8 cellular contexts compared by ENCODE assay signal in the genomic region with DNA sequence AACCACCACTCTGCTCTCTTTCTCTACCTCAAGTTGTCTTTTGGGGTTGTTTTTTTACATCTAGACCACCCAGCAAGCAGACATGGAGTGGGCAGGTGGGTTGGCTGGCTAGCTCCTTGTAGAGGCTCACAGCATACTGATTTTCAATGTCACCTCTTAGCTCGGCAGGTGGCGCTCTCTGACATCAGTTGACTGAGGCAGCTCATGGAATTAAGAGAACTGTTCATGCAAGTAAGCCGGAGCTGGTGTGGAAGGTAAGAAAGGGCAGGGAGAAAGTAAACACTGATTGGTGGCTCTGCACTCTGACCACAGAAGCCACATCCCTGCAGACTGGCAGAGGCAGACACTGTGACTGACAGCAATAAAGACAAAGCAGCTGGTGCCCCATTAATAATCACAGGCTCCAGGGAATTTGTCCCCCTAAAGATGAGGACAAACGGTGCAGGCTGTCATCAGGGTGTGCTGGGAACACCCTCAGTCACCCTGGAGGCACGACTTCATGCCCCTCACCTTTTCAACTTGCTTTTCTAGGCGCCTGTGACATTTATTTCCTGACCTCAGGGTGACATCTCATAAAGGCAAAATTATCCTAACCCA.
DNase-seq lines count a peak whose midpoint lies in the region; ATAC-seq lines count a peak whose summit lies in the region.

No MANE protein-coding gene starts in this region.

- no peak overlapping the region for H3K9ac ChIP-seq in adipocyte (ENCODE audit: low read length)

- peak; percentile 25 to 39 for DNase-seq in AML-193 (lab: John Stamatoyannopoulos, UW)
- peak; percentile 59 for DNase-seq in NCI-H524 treated with DMSO at 0.1 percent for 48 hours (lab: John Stamatoyannopoulos, UW)
- DNase-seq in adipocyte (ENCODE audit: low read depth) = peak; percentile 28
- peak; percentile 72 for DNase-seq in iPS DF 19.7 (ENCODE audit: low read depth, low spot score)
- peak in 2 of 3 donors; percentile 14 to 15 for DNase-seq in stimulated activated CD4-positive, alpha-beta T cell treated with anti-CD3 and anti-CD28 coated beads, TNF-alpha, amount 100 ng/mL, for 48 hours (ENCODE audit: low read depth in 3 of 3)

- ATAC-seq in GM18508 (IDR thresholded peaks at IDR 0.05; ENCODE audit: insufficient read depth, unreplicated experiment) (peak; percentile 68), HG03565 (IDR thresholded peaks at IDR 0.05; ENCODE audit: unreplicated experiment) (peak; percentile 75), GM21619 (IDR thresholded peaks at IDR 0.05; ENCODE audit: unreplicated experiment) (no peak)

- H3K36me3 ChIP-seq in adipocyte (ENCODE audit: control insufficient read depth, insufficient read depth, low read length, severe bottlenecking) = no peaks in the 10 kb centered on the region

- no peaks in the 10 kb centered on the region for H3K4me1 ChIP-seq in adipocyte (ENCODE audit: control insufficient read depth, insufficient read depth, low read length)

- peaks cover 66% of the 10 kb centered on the region for H3K27me3 ChIP-seq in adipocyte (replicated peaks; ENCODE audit: control insufficient read depth, insufficient read depth, low read length)

- no peak overlapping the region for H3K4me3 ChIP-seq in adipocyte (ENCODE audit: low read length)

- no peaks in the 10 kb centered on the region for H3K9me3 ChIP-seq in adipocyte (ENCODE audit: control insufficient read depth, low read length)

Comparison
In these comparisons a context has a peak if more than half of its experiments do, and no peak if none do; other contexts are left out.
1. DNase-seq: peak in every context shown above with its lines; median percentile 72 in iPS DF 19.7; 59 in NCI-H524 treated with DMSO at 0.1 percent for 48 hours; 32 in AML-193; 28 in adipocyte; 14 in stimulated activated CD4-positive, alpha-beta T cell treated with anti-CD3 and anti-CD28 coated beads, TNF-alpha, amount 100 ng/mL, for 48 hours.